14 cellular contexts compared by ENCODE assay signal in the genomic region with DNA sequence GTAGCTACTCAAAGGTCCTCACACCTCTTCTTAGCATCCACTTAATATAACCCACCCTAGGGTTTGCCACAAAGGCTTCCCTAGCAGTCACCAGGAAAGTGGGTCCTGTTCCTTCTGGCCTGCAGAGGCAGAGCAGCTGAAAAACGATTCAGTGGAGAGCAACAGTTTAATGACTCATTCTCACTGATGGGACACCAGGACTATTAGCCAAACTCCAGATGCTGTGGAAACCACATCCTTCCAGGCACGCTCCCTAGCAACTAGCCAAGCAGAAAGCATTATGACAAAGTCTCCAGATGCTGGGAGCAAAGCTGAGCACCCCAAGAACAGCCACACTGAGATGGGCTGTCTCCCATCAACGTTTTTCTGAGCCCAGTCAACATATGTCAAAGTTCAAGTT. TPM values are rescaled to one million over a fixed set of nuclear protein-coding genes. Genes with fewer than 3 reads are reported as not detected.
DNase-seq lines count a peak whose midpoint lies in the region; ATAC-seq and TF ChIP-seq lines count a peak whose summit lies in the region.
"Had no signal": no experiment of that assay in that cellular context is flagged by ENCODE, and none has a peak within 500 bp of the region (broad histone marks: within the 10 kb centered on the region; RNA-seq: fewer than 3 reads in every experiment).

No MANE protein-coding gene starts in this region.

- no TSS peak for BruUV-seq in Panc1 (replicated peaks; lab: Mats Ljungman, UMichigan)

- POLR2A ChIA-PET in Panc1 (lab: Charles Lee), result no interaction called here

- intact Hi-C loops in Panc1 (cut with micrococcal nuclease; ENCODE audit: unreplicated experiment) (no loop called here), colonic mucosa (cut with DNase I) (no loop called here)

- TF ChIP-seq CTCF in Panc1 (IDR thresholded peaks at IDR 0.05) (no peak), colonic mucosa (IDR thresholded peaks at IDR 0.05) (no peak)

- ATAC-seq in Panc1 (peak; percentile 42; the same call in 1 of the 2 replicates), HG03095 (IDR thresholded peaks at IDR 0.05; ENCODE audit: unreplicated experiment) (no peak), HG02798 (IDR thresholded peaks at IDR 0.05; ENCODE audit: poor library complexity, unreplicated experiment) (no peak)
- ATAC-seq: HCT116, natural killer cell had no signal

- no peaks in the 10 kb centered on the region for H3K36me3 ChIP-seq in Panc1 (ENCODE audit: control insufficient read depth, insufficient read depth, low read length)
- no peaks in the 10 kb centered on the region for H3K36me3 ChIP-seq in colonic mucosa
- H3K36me3 ChIP-seq: BLaER1 had no signal

- H3K27ac ChIP-seq in Panc1 (ENCODE audit: low read length) (no peak overlapping the region), colonic mucosa (no peak overlapping the region)
- H3K27ac ChIP-seq: BLaER1 had no signal

- H3K4me3 ChIP-seq in Panc1 (ENCODE audit: low read depth in 2 of 2, low read length in 2 of 2) (no peak overlapping the region), colonic mucosa (no peak overlapping the region)
- H3K4me3 ChIP-seq: BLaER1 had no signal

- CTCF ChIA-PET in Panc1 (lab: Charles Lee), result no interaction called here

- H3K27me3 ChIP-seq in Panc1 (ENCODE audit: control insufficient read depth, insufficient read depth, low read length) (no peaks in the 10 kb centered on the region), colonic mucosa (no peaks in the 10 kb centered on the region)

- in situ Hi-C loops in Panc1 (cut with HindIII; ENCODE audit: low pct_unique_long_range_greater_than_20kb, low sequenced_read_pairs), result no loop called here

- peak; percentile 21 for DNase-seq in A172 (ENCODE audit: low spot score)
- DNase-seq in GM03348 (ENCODE audit: low spot score), result peak; percentile 73
- DNase-seq in Panc1 (ENCODE audit: low read depth, low spot score), result no peak
- peak; percentile 73 for DNase-seq in fibroblast of gingiva (ENCODE audit: low read depth)
- DNase-seq in colonic mucosa, result no peak
- no peak for DNase-seq in cerebellar nuclear complex (lab: John Stamatoyannopoulos, UW)
- DNase-seq: activated naive CD8-positive, alpha-beta T cell treated with anti-CD3 and anti-CD28 coated beads, Interleukin-2, amount 10 ng/mL, durations not matched to agents 7 days and 5 days; endodermal cell; MM.1S; natural killer cell had no signal

- no peaks in the 10 kb centered on the region; the same call in 1 of the 2 replicates for H3K4me1 ChIP-seq in Panc1 (ENCODE audit: control insufficient read depth, insufficient read depth, low read length)
- H3K4me1 ChIP-seq in colonic mucosa, result no peaks in the 10 kb centered on the region
- H3K4me1 ChIP-seq: BLaER1 had no signal

- no peak overlapping the region for H3K9ac ChIP-seq in colonic mucosa (ENCODE audit: low read depth in 2 of 2, low read length in 2 of 2)
- H3K9ac ChIP-seq: BLaER1 had no signal

- H3K9me3 ChIP-seq in Panc1 (ENCODE audit: control insufficient read depth, insufficient read depth, low read depth, low read length) (no peaks in the 10 kb centered on the region), colonic mucosa (no peaks in the 10 kb centered on the region)
- H3K9me3 ChIP-seq: BLaER1 had no signal

RNA-seq across cellular contexts. Expression of gene UTP14A, which starts 30.3 kb away (rescaled TPM):
- total RNA-seq in A172 (2014; rRNA removed; shearing (Covaris generic)), result 15.8 and 16.1 TPM in 2 replicates
- total RNA-seq in Panc1 (2021; ENCODE audit: unreplicated experiment) (64.2 TPM), colonic mucosa (10 to 100 TPM in 1 of 2 donors, 1 to 10 TPM in 1; 9.9 to 17.4 TPM)
- 38.1 TPM for polyA plus RNA-seq in Panc1 (2012; ENCODE audit: insufficient read length)

RNA-seq across cellular contexts. Expression of gene ZDHHC9, which starts 32.0 kb away (rescaled TPM):
- total RNA-seq in A172 (2014; rRNA removed; shearing (Covaris generic)), result 10.4 and 18.8 TPM in 2 replicates
- 57.2 TPM for total RNA-seq in Panc1 (2021; ENCODE audit: unreplicated experiment)
- polyA plus RNA-seq in Panc1 (2012; ENCODE audit: insufficient read length), result 37.8 TPM
- total RNA-seq in colonic mucosa, result 10 to 100 TPM; 39.5 to 41.5 TPM

Comparison
In these comparisons a context has a peak if more than half of its experiments do, and no peak if none do; other contexts are left out.
1. DNase-seq: peak in A172 (single experiment), GM03348 (single experiment) and fibroblast of gingiva (single experiment); none in Panc1 (single experiment), colonic mucosa (single experiment) and cerebellar nuclear complex (0 of 2).